In the genomic region with DNA sequence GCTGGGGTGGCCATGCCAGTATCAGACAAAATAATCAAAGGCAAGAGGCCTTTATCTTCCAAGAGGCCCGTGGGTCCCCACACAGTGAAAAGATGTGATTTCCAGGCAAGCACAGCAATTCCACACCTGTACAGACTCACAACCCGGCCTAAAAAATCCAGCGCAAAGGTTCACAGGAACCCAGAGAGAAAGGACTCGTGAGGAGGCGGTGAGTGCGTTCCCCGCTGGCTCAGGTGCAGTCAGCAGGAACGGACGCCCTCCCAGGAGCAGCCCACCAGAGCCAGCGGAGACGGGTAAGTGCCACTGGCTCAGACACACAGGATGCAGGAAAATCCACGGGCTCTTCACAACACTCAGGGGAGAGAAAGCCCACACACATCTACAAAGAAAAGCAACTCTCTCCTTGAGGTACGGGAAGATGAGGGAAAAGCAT, we compare ENCODE assay signal across 14 cellular contexts. TPM values are rescaled to one million over a fixed set of nuclear protein-coding genes. Genes with fewer than 3 reads are reported as not detected.
DNase-seq lines count a peak whose midpoint lies in the region; ATAC-seq and TF ChIP-seq lines count a peak whose summit lies in the region.
"Had no signal": no experiment of that assay in that cellular context is flagged by ENCODE, and none has a peak within 500 bp of the region (broad histone marks: within the 10 kb centered on the region; RNA-seq: fewer than 3 reads in every experiment).

No MANE protein-coding gene starts in this region.

- peak; percentile 57 for DNase-seq in right atrium auricular region (ENCODE audit: low spot score)
- no peak for DNase-seq in right cardiac atrium
- no peak for DNase-seq in glutamatergic neuron
- no peak for DNase-seq in neural crest cell (ENCODE audit: low read depth, low spot score)
- DNase-seq in type B pancreatic cell (ENCODE audit: extremely low spot score, unreplicated experiment): peak; percentile 50
- no peak for DNase-seq in iPS-NIHi11 (ENCODE audit: low spot score)
- DNase-seq in SHP77 treated with DMSO at 0.1 percent for 48 hours (lab: John Stamatoyannopoulos, UW): no peak
- DNase-seq: effector CD4-positive, alpha-beta T cell; foreskin melanocyte; NCI-H1694 treated with DMSO at 0.1 percent for 48 hours; NCI-H510A treated with DMSO at 0.1 percent for 48 hours had no signal

- no peak overlapping the region for H3K27ac ChIP-seq in right atrium auricular region
- no peak overlapping the region for H3K27ac ChIP-seq in right cardiac atrium (ENCODE audit: low read length)

- no peaks in the 10 kb centered on the region for H3K27me3 ChIP-seq in right atrium auricular region
- H3K27me3 ChIP-seq in right cardiac atrium (ENCODE audit: control insufficient read depth, insufficient read depth): no peaks in the 10 kb centered on the region

- no peak for ATAC-seq in right cardiac atrium
- ATAC-seq in HG02588 (IDR thresholded peaks at IDR 0.05; ENCODE audit: unreplicated experiment): no peak

- H3K4me1 ChIP-seq in right atrium auricular region (peaks cover 0 to 68% of the 10 kb centered on the region in 2 donors), right cardiac atrium (ENCODE audit: control insufficient read depth, insufficient read depth, low read length) (peaks cover 11% of the 10 kb centered on the region)

- H3K9me3 Mint-ChIP-seq in glutamatergic neuron (ENCODE audit: unreplicated experiment) (no peaks in the 10 kb centered on the region), neural crest cell (no peaks in the 10 kb centered on the region), type B pancreatic cell (no peaks in the 10 kb centered on the region)
- H3K9me3 Mint-ChIP-seq: activated naive CD4-positive, alpha-beta T cell treated with anti-CD3 and anti-CD28 coated beads, Interleukin-2, amount 50 U/mL, for 24 hours had no signal

- H3K4me1 Mint-ChIP-seq in glutamatergic neuron (ENCODE audit: low read depth, unreplicated experiment) (peaks cover 8% of the 10 kb centered on the region), neural crest cell (peaks cover 21% of the 10 kb centered on the region), type B pancreatic cell (ENCODE audit: unreplicated experiment) (peaks cover 34% of the 10 kb centered on the region)

- WGBS in right cardiac atrium: 87% methylated on average over 13 of the region's 13 CpGs

- H3K36me3 Mint-ChIP-seq in glutamatergic neuron (ENCODE audit: unreplicated experiment) (no peaks in the 10 kb centered on the region), neural crest cell (ENCODE audit: low read depth) (no peaks in the 10 kb centered on the region), type B pancreatic cell (peaks cover 5% of the 10 kb centered on the region)
- H3K36me3 Mint-ChIP-seq: activated naive CD4-positive, alpha-beta T cell treated with anti-CD3 and anti-CD28 coated beads, Interleukin-2, amount 50 U/mL, for 24 hours had no signal

- TF ChIP-seq CTCF in right atrium auricular region (IDR thresholded peaks at IDR 0.05) (no peak), glutamatergic neuron (IDR thresholded peaks at IDR 0.05; ENCODE audit: partially characterized antibody, unreplicated experiment) (no peak), neural crest cell (conservative IDR thresholded peaks at IDR 0.05) (no peak), type B pancreatic cell (conservative IDR thresholded peaks at IDR 0.05) (no peak)

- peak overlapping the region; percentile 3 for H3K4me3 Mint-ChIP-seq in glutamatergic neuron (ENCODE audit: unreplicated experiment)
- H3K4me3 Mint-ChIP-seq in neural crest cell: peak overlapping the region; percentile 66
- peak overlapping the region; percentile 49 for H3K4me3 Mint-ChIP-seq in type B pancreatic cell
- H3K4me3 Mint-ChIP-seq: activated naive CD4-positive, alpha-beta T cell treated with anti-CD3 and anti-CD28 coated beads, Interleukin-2, amount 50 U/mL, for 24 hours had no signal

- intact Hi-C loops in right cardiac atrium (cut with DNase I): no loop called here

- H3K36me3 ChIP-seq in right atrium auricular region: no peaks in the 10 kb centered on the region
- H3K36me3 ChIP-seq: prostate gland had no signal

- no peak overlapping the region for H3K27ac Mint-ChIP-seq in glutamatergic neuron (ENCODE audit: unreplicated experiment)
- peak overlapping the region; percentile 67 for H3K27ac Mint-ChIP-seq in neural crest cell (ENCODE audit: unreplicated experiment)
- H3K27ac Mint-ChIP-seq in type B pancreatic cell: peak overlapping the region; percentile 87
- H3K27ac Mint-ChIP-seq: activated naive CD4-positive, alpha-beta T cell treated with anti-CD3 and anti-CD28 coated beads, Interleukin-2, amount 50 U/mL, for 24 hours had no signal

- H3K4me3 ChIP-seq in right atrium auricular region (no peak overlapping the region), right cardiac atrium (ENCODE audit: low read length) (no peak overlapping the region)
- H3K4me3 ChIP-seq: prostate gland had no signal

- H3K9me3 ChIP-seq in right atrium auricular region (no peaks in the 10 kb centered on the region), right cardiac atrium (ENCODE audit: control insufficient read depth, low read length) (no peaks in the 10 kb centered on the region)
- H3K9me3 ChIP-seq: prostate gland had no signal

- H3K27me3 Mint-ChIP-seq in glutamatergic neuron (ENCODE audit: unreplicated experiment) (no peaks in the 10 kb centered on the region), neural crest cell (ENCODE audit: low read depth) (no peaks in the 10 kb centered on the region), type B pancreatic cell (no peaks in the 10 kb centered on the region)
- H3K27me3 Mint-ChIP-seq: activated naive CD4-positive, alpha-beta T cell treated with anti-CD3 and anti-CD28 coated beads, Interleukin-2, amount 50 U/mL, for 24 hours had no signal

RNA-seq across cellular contexts. Expression of a gene that starts 4.4 kb away (rescaled TPM):
- total RNA-seq in right atrium auricular region: 10 to 100 TPM; 29.6 to 41.0 TPM
- 10 to 100 TPM; 42.2 to 53.6 (median 46.0) TPM for total RNA-seq in right cardiac atrium
- 32.6 TPM for polyA plus RNA-seq in right cardiac atrium
- 67.5 TPM for total RNA-seq in glutamatergic neuron (ENCODE audit: unreplicated experiment)
- total RNA-seq in neural crest cell: 38.0 and 40.3 TPM in 2 replicates
- 49.2 and 65.1 TPM in 2 replicates for total RNA-seq in type B pancreatic cell (ENCODE audit: low replicate concordance)

Comparison
In these comparisons a context has a peak if more than half of its experiments do, and no peak if none do; other contexts are left out.
1. DNase-seq: peak in right atrium auricular region (single experiment) and type B pancreatic cell (single experiment); none in right cardiac atrium (0 of 3), glutamatergic neuron (single experiment), neural crest cell (single experiment), iPS-NIHi11 (single experiment) and SHP77 treated with DMSO at 0.1 percent for 48 hours (single experiment).
2. H3K4me3 Mint-ChIP-seq: peak in every context shown above with its lines; median percentile 66 in neural crest cell; 49 in type B pancreatic cell; 3 in glutamatergic neuron.